ENCODE assay signal across 17 cellular contexts in genomic region chr11:125463590-125464265, GRCh38. TPM values are rescaled to one million over a fixed set of nuclear protein-coding genes. Genes with fewer than 3 reads are reported as not detected.
"Had no signal": no experiment of that assay in that cellular context is flagged by ENCODE, and none has a peak within 500 bp of the region (broad histone marks: within the 10 kb centered on the region; RNA-seq: fewer than 3 reads in every experiment).

No MANE protein-coding gene starts in this region.

- H2AFZ ChIP-seq: parathyroid adenoma had no signal

- H3K4me3 ChIP-seq: colonic mucosa, heart left ventricle, thyroid gland, uterus had no signal

- H3K27ac Mint-ChIP-seq: activated B cell treated with CpG ODN at 0.5 μM for 24 hours; activated CD4-positive, alpha-beta T cell treated with anti-CD3 and anti-CD28 coated beads, Interleukin-2, amount 10 ng/mL, durations not matched to agents 7 days and 5 days; activated T-helper 1 cell treated with anti-CD3 and anti-CD28 coated beads, Interleukin-12 subunit alpha, Interleukin-12 subunit beta, Interleukin-2, Interleukin-4 antibody, amounts not matched to agents 30 ng/mL and 10 ng/mL and 1 ng/mL, durations not matched to agents 14 hours and 24 hours and 36 hours had no signal

- H3K4me1 Mint-ChIP-seq: activated B cell treated with CpG ODN at 0.5 μM for 24 hours; activated CD4-positive, alpha-beta T cell treated with anti-CD3 and anti-CD28 coated beads, Interleukin-2, amount 10 ng/mL, durations not matched to agents 7 days and 5 days; naive thymus-derived CD4-positive, alpha-beta T cell had no signal

- H3K9me3 ChIP-seq: colonic mucosa, heart left ventricle, thyroid gland, uterus had no signal

- H3K27ac ChIP-seq: colonic mucosa, heart left ventricle, parathyroid adenoma, thyroid gland, uterus had no signal

- H3K36me3 ChIP-seq: colonic mucosa, thyroid gland, uterus had no signal

- H3K4me3 Mint-ChIP-seq: activated B cell treated with CpG ODN at 0.5 μM for 24 hours; activated CD4-positive, alpha-beta T cell treated with anti-CD3 and anti-CD28 coated beads, Interleukin-2, amount 10 ng/mL, durations not matched to agents 7 days and 5 days; activated T-helper 1 cell treated with anti-CD3 and anti-CD28 coated beads, Interleukin-12 subunit alpha, Interleukin-12 subunit beta, Interleukin-2, Interleukin-4 antibody, amounts not matched to agents 30 ng/mL and 10 ng/mL and 1 ng/mL, durations not matched to agents 14 hours and 24 hours and 36 hours; immature natural killer cell; naive thymus-derived CD4-positive, alpha-beta T cell had no signal

- H3K27me3 ChIP-seq: colonic mucosa, heart left ventricle, thyroid gland, uterus had no signal

- FAIRE-seq: frontal cortex, TTC549 had no signal

- H3K9me3 Mint-ChIP-seq: activated B cell treated with CpG ODN at 0.5 μM for 24 hours; activated CD4-positive, alpha-beta T cell treated with anti-CD3 and anti-CD28 coated beads, Interleukin-2, amount 10 ng/mL, durations not matched to agents 7 days and 5 days; activated T-helper 1 cell treated with anti-CD3 and anti-CD28 coated beads, Interleukin-12 subunit alpha, Interleukin-12 subunit beta, Interleukin-2, Interleukin-4 antibody, amounts not matched to agents 30 ng/mL and 10 ng/mL and 1 ng/mL, durations not matched to agents 14 hours and 24 hours and 36 hours; immature natural killer cell; naive thymus-derived CD4-positive, alpha-beta T cell had no signal

- DNase-seq: activated B cell treated with CpG ODN at 0.5 μM for 24 hours; activated CD4-positive, alpha-beta T cell treated with anti-CD3 and anti-CD28 coated beads, Interleukin-2, amount 10 ng/mL, durations not matched to agents 7 days and 5 days; activated CD8-positive, alpha-beta memory T cell treated with anti-CD3 and anti-CD28 coated beads for 24 hours; colonic mucosa; heart left ventricle; immature natural killer cell; naive thymus-derived CD4-positive, alpha-beta T cell; stimulated activated CD4-positive, alpha-beta T cell treated with anti-CD3 and anti-CD28 coated beads, Interleukin-2, amount 100 ng/mL, for 24 hours; SW 1271; thyroid gland; uterus had no signal

- H3K4me1 ChIP-seq: colonic mucosa, parathyroid adenoma, thyroid gland, uterus had no signal

- H3K9ac ChIP-seq: parathyroid adenoma had no signal

- H3K79me2 ChIP-seq: parathyroid adenoma had no signal

- ATAC-seq: esophagus mucosa; heart left ventricle; naive thymus-derived CD4-positive, alpha-beta T cell had no signal

RNA-seq across cellular contexts. Expression of gene FEZ1, which starts 32.3 kb away (rescaled TPM):
- total RNA-seq: T-helper 2 cell treated with Interferon-gamma antibody and Interleukin-4, amounts not matched to agents 100 ng/mL and 5 ng/mL, for 36 hours had no signal
- polyA plus RNA-seq: naive thymus-derived CD4-positive, alpha-beta T cell had no signal
